ENCODE assay signal across 23 cellular contexts in the genomic region with DNA sequence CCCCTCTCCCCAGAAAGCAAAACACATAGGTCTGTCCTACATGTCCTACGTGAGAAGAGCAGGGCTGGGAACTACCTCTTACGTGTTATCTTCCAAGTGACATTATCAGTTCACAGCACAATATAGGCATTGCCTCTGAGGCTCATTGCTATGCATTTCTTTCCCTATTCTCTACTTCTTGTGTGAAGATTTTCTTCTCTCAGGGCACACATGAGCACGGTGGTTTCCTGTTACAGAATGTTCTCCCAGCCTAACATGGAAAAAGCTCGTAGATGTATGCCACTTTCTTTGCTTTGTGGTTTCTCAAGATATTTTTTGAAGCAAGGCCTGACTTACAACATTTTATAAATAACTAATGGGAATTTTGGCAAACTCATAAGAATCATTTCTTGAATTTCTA. TPM values are rescaled to one million over a fixed set of nuclear protein-coding genes. Genes with fewer than 3 reads are reported as not detected.
DNase-seq lines count a peak whose midpoint lies in the region; ATAC-seq, FAIRE-seq and TF ChIP-seq lines count a peak whose summit lies in the region.
"Had no signal": no experiment of that assay in that cellular context is flagged by ENCODE, and none has a peak within 500 bp of the region (broad histone marks: within the 10 kb centered on the region; RNA-seq: fewer than 3 reads in every experiment).

No MANE protein-coding gene starts in this region.

- no peaks in the 10 kb centered on the region for H3K4me1 ChIP-seq in spleen

- H3K27ac Mint-ChIP-seq in activated CD4-positive, alpha-beta T cell treated with anti-CD3 and anti-CD28 coated beads for 36 hours = no peak overlapping the region
- H3K27ac Mint-ChIP-seq in activated CD4-positive, alpha-beta memory T cell treated with anti-CD3 and anti-CD28 coated beads, Interleukin-2, amount 10 ng/mL, durations not matched to agents 7 days and 5 days = no peak overlapping the region
- H3K27ac Mint-ChIP-seq: activated CD4-positive, alpha-beta memory T cell treated with anti-CD3 and anti-CD28 coated beads for 36 hours; memory B cell; naive B cell; WTC11 had no signal

- H3K4me3 ChIP-seq in GM12865 (ENCODE audit: low read depth, low read length) (no peak overlapping the region), spleen (no peak overlapping the region)
- H3K4me3 ChIP-seq: BLaER1 treated with 17β-estradiol and CSF1 and Interleukin-3, amounts not matched to agents 10 nM and 100 nM had no signal

- H3K27me3 Mint-ChIP-seq in activated CD4-positive, alpha-beta T cell treated with anti-CD3 and anti-CD28 coated beads for 36 hours = peaks cover 5% of the 10 kb centered on the region
- no peaks in the 10 kb centered on the region for H3K27me3 Mint-ChIP-seq in activated CD4-positive, alpha-beta memory T cell treated with anti-CD3 and anti-CD28 coated beads, Interleukin-2, amount 10 ng/mL, durations not matched to agents 7 days and 5 days
- H3K27me3 Mint-ChIP-seq: activated CD4-positive, alpha-beta memory T cell treated with anti-CD3 and anti-CD28 coated beads for 36 hours; memory B cell; naive B cell had no signal

- intact Hi-C loops in activated CD4-positive, alpha-beta T cell treated with anti-CD3 and anti-CD28 coated beads for 36 hours (cut with DNase I, micrococcal nuclease) = no loop called here
- intact Hi-C loops in spleen (cut with DNase I; ENCODE audit: low total_unique reads) = no loop called here

- no peak for TF ChIP-seq CTCF in GM12865 (IDR thresholded peaks at IDR 0.05; ENCODE audit: insufficient read depth, low read depth, low read length, missing control alignments)
- TF ChIP-seq CTCF in spleen (IDR thresholded peaks at IDR 0.05 in 8 of 11, conservative IDR thresholded peaks at IDR 0.05 in 3 of 11) = no peak

- no peaks in the 10 kb centered on the region for H3K9me3 Mint-ChIP-seq in activated CD4-positive, alpha-beta T cell treated with anti-CD3 and anti-CD28 coated beads for 36 hours (ENCODE audit: low read depth)
- no peaks in the 10 kb centered on the region for H3K9me3 Mint-ChIP-seq in activated CD4-positive, alpha-beta memory T cell treated with anti-CD3 and anti-CD28 coated beads, Interleukin-2, amount 10 ng/mL, durations not matched to agents 7 days and 5 days
- H3K9me3 Mint-ChIP-seq: WTC11 had no signal

- POLR2A ChIA-PET in activated CD4-positive, alpha-beta T cell treated with anti-CD3 and anti-CD28 coated beads for 36 hours (lab: Charles Lee) = no interaction called here
- POLR2A ChIA-PET in activated CD4-positive, alpha-beta memory T cell treated with anti-CD3 and anti-CD28 coated beads, Interleukin-2, amount 10 ng/mL, durations not matched to agents 7 days and 5 days (lab: Charles Lee) = no interaction called here

- ATAC-seq in HG02938 (IDR thresholded peaks at IDR 0.05; ENCODE audit: unreplicated experiment) = peak; percentile 41
- peak; percentile 1 for ATAC-seq in esophagus mucosa
- ATAC-seq in activated CD4-positive, alpha-beta T cell treated with anti-CD3 and anti-CD28 coated beads for 36 hours = no peak
- ATAC-seq: WTC11 had no signal

- no peaks in the 10 kb centered on the region for H3K27me3 ChIP-seq in spleen (replicated peaks in 1 of 7)
- H3K27me3 ChIP-seq: BLaER1 treated with 17β-estradiol and CSF1 and Interleukin-3, amounts not matched to agents 10 nM and 100 nM had no signal

- H3K36me3 ChIP-seq in spleen = no peaks in the 10 kb centered on the region
- H3K36me3 ChIP-seq: BLaER1 treated with 17β-estradiol and CSF1 and Interleukin-3, amounts not matched to agents 10 nM and 100 nM had no signal

- H3K4me1 Mint-ChIP-seq in activated CD4-positive, alpha-beta T cell treated with anti-CD3 and anti-CD28 coated beads for 36 hours = peaks cover 15% of the 10 kb centered on the region
- no peaks in the 10 kb centered on the region for H3K4me1 Mint-ChIP-seq in activated CD4-positive, alpha-beta memory T cell treated with anti-CD3 and anti-CD28 coated beads, Interleukin-2, amount 10 ng/mL, durations not matched to agents 7 days and 5 days
- H3K4me1 Mint-ChIP-seq: memory B cell, naive B cell had no signal

- H3K27ac ChIP-seq in spleen = no peak overlapping the region
- H3K27ac ChIP-seq: BLaER1 treated with 17β-estradiol and CSF1 and Interleukin-3, amounts not matched to agents 10 nM and 100 nM had no signal

- TF ChIP-seq POLR2A in spleen (IDR thresholded peaks at IDR 0.05) = no peak

- H3K9me3 ChIP-seq in spleen = no peaks in the 10 kb centered on the region
- H3K9me3 ChIP-seq: BLaER1 treated with 17β-estradiol and CSF1 and Interleukin-3, amounts not matched to agents 10 nM and 100 nM; SK-N-SH had no signal

- H3K36me3 Mint-ChIP-seq in activated CD4-positive, alpha-beta T cell treated with anti-CD3 and anti-CD28 coated beads for 36 hours (ENCODE audit: low read depth) = no peaks in the 10 kb centered on the region
- H3K36me3 Mint-ChIP-seq in activated CD4-positive, alpha-beta memory T cell treated with anti-CD3 and anti-CD28 coated beads, Interleukin-2, amount 10 ng/mL, durations not matched to agents 7 days and 5 days (ENCODE audit: low read depth) = no peaks in the 10 kb centered on the region
- H3K36me3 Mint-ChIP-seq: activated CD4-positive, alpha-beta memory T cell treated with anti-CD3 and anti-CD28 coated beads for 36 hours; memory B cell; naive B cell; WTC11 had no signal

- CTCF ChIA-PET in activated CD4-positive, alpha-beta T cell treated with anti-CD3 and anti-CD28 coated beads for 36 hours (lab: Charles Lee) = interaction anchor here (0.7 kb wide), 1 partner anchor 112 kb away, joined by 3 read pairs; no protein-coding TSS in a partner anchor
- CTCF ChIA-PET in activated CD4-positive, alpha-beta memory T cell treated with anti-CD3 and anti-CD28 coated beads, Interleukin-2, amount 10 ng/mL, durations not matched to agents 7 days and 5 days (lab: Charles Lee) = no interaction called here

- WGBS in spleen, 5 donors = 16 to 28% (median 23%) methylated on average over 4 of the region's 4 CpGs

- peak; percentile 54 for FAIRE-seq in GM19239 (lab: Jason Lieb, UNC)
- FAIRE-seq: frontal cortex, G401.6, kidney had no signal

- DNase-seq in GM12865 (ENCODE audit: low read depth) (peak; percentile 79), GM19239 (ENCODE audit: insufficient read length, low spot score) (no peak), spleen (no peak), DMS 273 (lab: John Stamatoyannopoulos, UW; ENCODE audit: unreplicated experiment) (no peak)
- DNase-seq in activated CD4-positive, alpha-beta T cell treated with anti-CD3 and anti-CD28 coated beads for 36 hours = no peak
- no peak for DNase-seq in activated CD4-positive, alpha-beta memory T cell treated with anti-CD3 and anti-CD28 coated beads, Interleukin-2, amount 10 ng/mL, durations not matched to agents 7 days and 5 days
- DNase-seq: ACHN; activated CD4-positive, alpha-beta memory T cell treated with anti-CD3 and anti-CD28 coated beads for 36 hours; erythroblast; kidney; naive B cell; NCI-H1436; NCI-H2171; NCI-H524 treated with DMSO at 0.1 percent for 48 hours; RPMI8226; SK-N-SH had no signal

- H3K4me3 Mint-ChIP-seq in activated CD4-positive, alpha-beta T cell treated with anti-CD3 and anti-CD28 coated beads for 36 hours = no peak overlapping the region
- no peak overlapping the region for H3K4me3 Mint-ChIP-seq in activated CD4-positive, alpha-beta memory T cell treated with anti-CD3 and anti-CD28 coated beads, Interleukin-2, amount 10 ng/mL, durations not matched to agents 7 days and 5 days
- H3K4me3 Mint-ChIP-seq: activated CD4-positive, alpha-beta memory T cell treated with anti-CD3 and anti-CD28 coated beads for 36 hours; memory B cell; naive B cell; WTC11 had no signal

RNA-seq across cellular contexts. Expression of a gene that starts 19.4 kb away (rescaled TPM):
- total RNA-seq in esophagus mucosa = 319 TPM
- under 1 TPM in 1 of 2 experiments, not detected in 1; 0.02 TPM for total RNA-seq in activated CD4-positive, alpha-beta T cell treated with anti-CD3 and anti-CD28 coated beads for 36 hours
- total RNA-seq in spleen = under 1 TPM in 1 of 7 donors, not detected in 6; 0.14 TPM
- polyA plus RNA-seq in spleen = under 1 TPM; 0.03 to 0.09 (median 0.05) TPM
- total RNA-seq in activated CD4-positive, alpha-beta memory T cell treated with anti-CD3 and anti-CD28 coated beads, Interleukin-2, amount 10 ng/mL, durations not matched to agents 7 days and 5 days = not detected
- total RNA-seq: activated CD4-positive, alpha-beta memory T cell treated with anti-CD3 and anti-CD28 coated beads for 36 hours; kidney had no signal
- polyA plus RNA-seq: SK-N-SH had no signal

RNA-seq across cellular contexts. Expression of a gene that starts 40.3 kb away (rescaled TPM):
- 434 TPM for total RNA-seq in esophagus mucosa
- total RNA-seq in activated CD4-positive, alpha-beta T cell treated with anti-CD3 and anti-CD28 coated beads for 36 hours = under 1 TPM in 1 of 2 experiments, not detected in 1; 0.05 TPM
- 10 to 100 TPM in 6 of 7 donors, 1 to 10 TPM in 1; 8.5 to 18.7 (median 14.6) TPM for total RNA-seq in spleen
- polyA plus RNA-seq in spleen = 1 to 10 TPM in 1 of 3 donors, under 1 TPM in 2; 0.90 to 1.2 (median 0.91) TPM
- not detected for total RNA-seq in activated CD4-positive, alpha-beta memory T cell treated with anti-CD3 and anti-CD28 coated beads, Interleukin-2, amount 10 ng/mL, durations not matched to agents 7 days and 5 days
- total RNA-seq: activated CD4-positive, alpha-beta memory T cell treated with anti-CD3 and anti-CD28 coated beads for 36 hours had no signal
- polyA plus RNA-seq: SK-N-SH had no signal

Comparison
In these comparisons a context has a peak if more than half of its experiments do, and no peak if none do; other contexts are left out.
1. RNA of a gene that starts 19.4 kb away (total RNA-seq): 319 TPM in esophagus mucosa (single experiment); 0.14 TPM in spleen, 0.02 TPM in activated CD4-positive, alpha-beta T cell treated with anti-CD3 and anti-CD28 coated beads for 36 hours and not detected in activated CD4-positive, alpha-beta memory T cell treated with anti-CD3 and anti-CD28 coated beads, Interleukin-2, amount 10 ng/mL, durations not matched to agents 7 days and 5 days; every median in the first group is over 100 times any median in the second.
2. RNA of a gene that starts 40.3 kb away (total RNA-seq): 434 TPM in esophagus mucosa (single experiment); 8.5 to 18.7 TPM in spleen, 0.05 TPM in activated CD4-positive, alpha-beta T cell treated with anti-CD3 and anti-CD28 coated beads for 36 hours and not detected in activated CD4-positive, alpha-beta memory T cell treated with anti-CD3 and anti-CD28 coated beads, Interleukin-2, amount 10 ng/mL, durations not matched to agents 7 days and 5 days; every median in the first group is over 10 times any median in the second.